ENCODE assay signal across 32 cellular contexts in genomic region chr5:145437627-145438026, GRCh38.
"Had no signal": no experiment of that assay in that cellular context is flagged by ENCODE, and none has a peak within 500 bp of the region (broad histone marks: within the 10 kb centered on the region; RNA-seq: fewer than 3 reads in every experiment).

No MANE protein-coding gene starts in this region.

- H3K27me3 ChIP-seq: ascending aorta, cardiac muscle cell had no signal

- H3K9me3 ChIP-seq: ascending aorta had no signal

- DNase-seq: activated B cell treated with CpG ODN at 0.5 μM for 24 hours; activated CD4-positive, alpha-beta memory T cell treated with anti-CD3 and anti-CD28 coated beads for 36 hours; activated CD4-positive, alpha-beta T cell treated with anti-CD3 and anti-CD28 coated beads for 4 hours; activated CD4-positive, alpha-beta T cell treated with anti-CD3 and anti-CD28 coated beads, Interleukin-2, amount 10 ng/mL, durations not matched to agents 24 days and 14 days; activated CD4-positive, alpha-beta T cell treated with anti-CD3 and anti-CD28 coated beads, Interleukin-2, amount 50 U/mL, for 1 hour; activated CD4-positive, alpha-beta T cell treated with anti-CD3 and anti-CD28 coated beads, Interleukin-2, amount 50 U/mL, for 4 hours; activated CD4-positive, CD25-positive, alpha-beta regulatory T cell treated with anti-CD3 and anti-CD28 coated beads, Interleukin-2, amount 50 U/mL, for 72 hours; activated CD8-positive, alpha-beta memory T cell treated with anti-CD3 and anti-CD28 coated beads, Interleukin-2, amount 50 U/mL, for 4 hours; activated CD8-positive, alpha-beta T cell treated with anti-CD3 and anti-CD28 coated beads for 36 hours; activated effector memory CD4-positive, alpha-beta T cell treated with anti-CD3 and anti-CD28 coated beads, Interleukin-2, amount 50 U/mL, for 16 hours; activated gamma-delta T cell treated with Interleukin-2 at 50 U/mL for 16 hours; activated naive CD4-positive, alpha-beta T cell; activated naive CD4-positive, alpha-beta T cell treated with anti-CD3 and anti-CD28 coated beads for 36 hours; activated naive CD4-positive, alpha-beta T cell treated with anti-CD3 and anti-CD28 coated beads, Interleukin-2, amount 50 U/mL, for 16 hours; activated naive CD8-positive, alpha-beta T cell treated with anti-CD3 and anti-CD28 coated beads for 36 hours; activated T-cell treated with anti-CD3 and anti-CD28 coated beads for 4 hours; activated T-cell treated with anti-CD3 and anti-CD28 coated beads, Interleukin-2, amount 50 U/mL, for 1 hour; activated T-cell treated with anti-CD3 and anti-CD28 coated beads, Interleukin-2, amount 50 U/mL, for 4 hours; activated T-cell treated with anti-CD3 and anti-CD28 coated beads, Interleukin-2, amount 50 U/mL, for 72 hours; amygdala; anterior cingulate cortex; caudate nucleus; cerebellar nuclear complex; T-helper 2 cell; T-helper 9 cell had no signal

- H3K4me1 ChIP-seq: ascending aorta had no signal

- H3K4me3 ChIP-seq: ascending aorta, cardiac muscle cell had no signal

- ATAC-seq: activated CD8-positive, alpha-beta T cell treated with anti-CD3 and anti-CD28 coated beads for 36 hours; activated naive CD4-positive, alpha-beta T cell treated with anti-CD3 and anti-CD28 coated beads, Interleukin-2, amount 50 U/mL, for 72 hours; activated T-cell treated with anti-CD3 and anti-CD28 coated beads, Interleukin-2, amount 50 U/mL, for 4 hours; activated T-cell treated with anti-CD3 and anti-CD28 coated beads, Interleukin-2, amount 50 U/mL, for 72 hours; activated T-helper 17 cell treated with anti-CD3 and anti-CD28 coated beads, Interleukin-2, amount 50 U/mL, for 72 hours had no signal

- H3K27ac ChIP-seq: ascending aorta, cardiac muscle cell, VCaP had no signal

- H3K36me3 ChIP-seq: ascending aorta, cardiac muscle cell had no signal

- FAIRE-seq: bronchial epithelial cell, TTC549 had no signal
